ENCODE assay signal across 1 cellular context in the genomic region with DNA sequence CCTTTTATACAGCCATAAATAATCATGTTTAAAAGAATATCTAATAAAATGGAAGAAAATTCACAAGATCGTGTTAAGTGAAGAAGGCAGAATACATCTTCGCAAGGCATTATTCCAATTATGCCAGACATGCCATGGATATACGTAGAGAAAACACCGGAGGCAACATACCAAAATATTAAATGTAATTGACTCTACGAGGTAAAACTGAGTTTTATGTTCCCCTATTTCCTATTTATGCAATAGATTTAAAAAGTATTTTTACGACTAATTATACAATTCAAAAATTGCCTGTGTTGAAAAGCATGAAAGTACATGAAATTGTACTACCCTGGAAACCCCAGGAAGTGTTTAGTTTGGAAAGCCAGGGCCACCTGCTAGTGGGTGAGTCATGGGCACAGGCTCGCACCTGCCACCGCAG.
TF ChIP-seq lines count a peak whose summit lies in the region.

No MANE protein-coding gene starts in this region.

TF ChIP-seq in K562, 482 proteins besides CTCF, POLR2A, EP300 and RAD21:
- TF ChIP-seq ZNF253 (CRISPR knock-in tag; conservative IDR thresholded peaks at IDR 0.05) (no peak), POLR2H (tag; IDR thresholded peaks at IDR 0.05; ENCODE audit: low read depth) (peak; percentile 63), ZNF695 (CRISPR knock-in tag; IDR thresholded peaks at IDR 0.05) (no peak), MEIS2 (IDR thresholded peaks at IDR 0.05; ENCODE audit: partially characterized antibody) (no peak), ZKSCAN3 (CRISPR knock-in tag; IDR thresholded peaks at IDR 0.05) (no peak), HDAC1 (IDR thresholded peaks at IDR 0.05) (no peak), BCOR (IDR thresholded peaks at IDR 0.05) (no peak), RAD51 (IDR thresholded peaks at IDR 0.05; ENCODE audit: borderline replicate concordance, low read depth) (0 out of 2 replicates have a peak, but pooled peaks have one; percentile 32), GATAD2B (IDR thresholded peaks at IDR 0.05; ENCODE audit: borderline replicate concordance) (peak; percentile 7; the same call in 1 of the 2 replicates), ZC3H11A (IDR thresholded peaks at IDR 0.05; ENCODE audit: low read depth, low read length) (no peak), ZFP1 (CRISPR knock-in tag; IDR thresholded peaks at IDR 0.05) (0 out of 2 replicates have a peak, but pooled peaks have one; percentile 42), THRAP3 (IDR thresholded peaks at IDR 0.05; ENCODE audit: borderline replicate concordance) (peak; percentile 10; the same call in 1 of the 2 replicates), ZNF696 (CRISPR knock-in tag; conservative IDR thresholded peaks at IDR 0.05) (0 out of 2 replicates have a peak, but pooled peaks have one; percentile 34), ZNF584 (CRISPR knock-in tag; IDR thresholded peaks at IDR 0.05; ENCODE audit: low read depth) (0 out of 2 replicates have a peak, but pooled peaks have one; percentile 16), SMARCA4 (IDR thresholded peaks at IDR 0.05) (0 out of 2 replicates have a peak, but pooled peaks have one; percentile 49), OTX1 (CRISPR knock-in tag; IDR thresholded peaks at IDR 0.05) (peak; percentile 82; the same call in 1 of the 2 replicates), ZNF140 (CRISPR knock-in tag; IDR thresholded peaks at IDR 0.05) (peak; percentile 17; the same call in 1 of the 2 replicates), SIRT6 (IDR thresholded peaks at IDR 0.05; ENCODE audit: low read depth, low read length) (no peak), BACH1 (tag; IDR thresholded peaks at IDR 0.05) (peak; percentile 49), JUNB (CRISPR knock-in tag; conservative IDR thresholded peaks at IDR 0.05) (0 out of 2 replicates have a peak, but pooled peaks have one; percentile 42), TEAD4 (IDR thresholded peaks at IDR 0.05; ENCODE audit: low read length) (peak; percentile 11; the same call in 1 of the 2 replicates), TEAD4 (CRISPR knock-in tag; IDR thresholded peaks at IDR 0.05; ENCODE audit: borderline replicate concordance) (no peak), ZNF175 (CRISPR knock-in tag; IDR thresholded peaks at IDR 0.05; ENCODE audit: low read depth) (no peak), ZNF41 (CRISPR knock-in tag; conservative IDR thresholded peaks at IDR 0.05) (peak; percentile 48; the same call in 1 of the 2 replicates), NFRKB (IDR thresholded peaks at IDR 0.05; ENCODE audit: low read depth) (no peak), ELF2 (CRISPR knock-in tag; IDR thresholded peaks at IDR 0.05) (peak; percentile 68), GTF2F1 (IDR thresholded peaks at IDR 0.05; ENCODE audit: low read depth, low read length) (no peak; the same call in 1 of the 2 replicates), BCL6 (CRISPR knock-in tag; IDR thresholded peaks at IDR 0.05) (0 out of 2 replicates have a peak, but pooled peaks have one; percentile 49), ZNF444 (CRISPR knock-in tag; IDR thresholded peaks at IDR 0.05) (0 out of 2 replicates have a peak, but pooled peaks have one; percentile 7), ZNF668 (CRISPR knock-in tag; IDR thresholded peaks at IDR 0.05) (0 out of 2 replicates have a peak, but pooled peaks have one; percentile 25), NUFIP1 (IDR thresholded peaks at IDR 0.05; ENCODE audit: partially characterized antibody) (peak; percentile 23), JUND (IDR thresholded peaks at IDR 0.05; ENCODE audit: borderline replicate concordance, low read depth, low read length) (peak; percentile 83), JUND (tag; IDR thresholded peaks at IDR 0.05; ENCODE audit: borderline replicate concordance, low read depth, low read length) (peak; percentile 82; the same call in 2 of the 3 replicates), HCFC1 (IDR thresholded peaks at IDR 0.05; ENCODE audit: low read depth, low read length) (no peak), MTA2 (IDR thresholded peaks at IDR 0.05; ENCODE audit: low read depth) (no peak), NR2F6 (CRISPR knock-in tag; IDR thresholded peaks at IDR 0.05) (0 out of 2 replicates have a peak, but pooled peaks have one; percentile 35), TEAD1 (CRISPR knock-in tag; IDR thresholded peaks at IDR 0.05) (peak in 1 of 2 experiments; percentile 70; a peak in 1 of 4 replicates), STAG1 (CRISPR knock-in tag; IDR thresholded peaks at IDR 0.05; ENCODE audit: borderline replicate concordance) (no peak), JUN (IDR thresholded peaks at IDR 0.05; ENCODE audit: borderline replicate concordance, low read depth, low read length) (peak; percentile 74; the same call in 1 of the 2 replicates), JUN (CRISPR knock-in tag; IDR thresholded peaks at IDR 0.05; ENCODE audit: borderline replicate concordance) (no peak), ZNF583 (CRISPR knock-in tag; IDR thresholded peaks at IDR 0.05) (0 out of 2 replicates have a peak, but pooled peaks have one; percentile 84), ZNF212 (CRISPR knock-in tag; IDR thresholded peaks at IDR 0.05) (peak; percentile 38; the same call in 1 of the 2 replicates), ZNF23 (CRISPR knock-in tag; IDR thresholded peaks at IDR 0.05) (0 out of 2 replicates have a peak, but pooled peaks have one; percentile 36)
- TF ChIP-seq, protein P1, sequence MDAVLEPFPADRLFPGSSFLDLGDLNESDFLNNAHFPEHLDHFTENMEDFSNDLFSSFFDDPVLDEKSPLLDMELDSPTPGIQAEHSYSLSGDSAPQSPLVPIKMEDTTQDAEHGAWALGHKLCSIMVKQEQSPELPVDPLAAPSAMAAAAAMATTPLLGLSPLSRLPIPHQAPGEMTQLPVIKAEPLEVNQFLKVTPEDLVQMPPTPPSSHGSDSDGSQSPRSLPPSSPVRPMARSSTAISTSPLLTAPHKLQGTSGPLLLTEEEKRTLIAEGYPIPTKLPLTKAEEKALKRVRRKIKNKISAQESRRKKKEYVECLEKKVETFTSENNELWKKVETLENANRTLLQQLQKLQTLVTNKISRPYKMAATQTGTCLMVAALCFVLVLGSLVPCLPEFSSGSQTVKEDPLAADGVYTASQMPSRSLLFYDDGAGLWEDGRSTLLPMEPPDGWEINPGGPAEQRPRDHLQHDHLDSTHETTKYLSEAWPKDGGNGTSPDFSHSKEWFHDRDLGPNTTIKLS (IDR thresholded peaks at IDR 0.05; ENCODE audit: borderline replicate concordance, low read depth): no peak
- TF ChIP-seq, protein P2, sequence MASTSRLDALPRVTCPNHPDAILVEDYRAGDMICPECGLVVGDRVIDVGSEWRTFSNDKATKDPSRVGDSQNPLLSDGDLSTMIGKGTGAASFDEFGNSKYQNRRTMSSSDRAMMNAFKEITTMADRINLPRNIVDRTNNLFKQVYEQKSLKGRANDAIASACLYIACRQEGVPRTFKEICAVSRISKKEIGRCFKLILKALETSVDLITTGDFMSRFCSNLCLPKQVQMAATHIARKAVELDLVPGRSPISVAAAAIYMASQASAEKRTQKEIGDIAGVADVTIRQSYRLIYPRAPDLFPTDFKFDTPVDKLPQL (IDR thresholded peaks at IDR 0.05; ENCODE audit: extremely low read depth, insufficient read length): no peak
- TF ChIP-seq, protein P3, sequence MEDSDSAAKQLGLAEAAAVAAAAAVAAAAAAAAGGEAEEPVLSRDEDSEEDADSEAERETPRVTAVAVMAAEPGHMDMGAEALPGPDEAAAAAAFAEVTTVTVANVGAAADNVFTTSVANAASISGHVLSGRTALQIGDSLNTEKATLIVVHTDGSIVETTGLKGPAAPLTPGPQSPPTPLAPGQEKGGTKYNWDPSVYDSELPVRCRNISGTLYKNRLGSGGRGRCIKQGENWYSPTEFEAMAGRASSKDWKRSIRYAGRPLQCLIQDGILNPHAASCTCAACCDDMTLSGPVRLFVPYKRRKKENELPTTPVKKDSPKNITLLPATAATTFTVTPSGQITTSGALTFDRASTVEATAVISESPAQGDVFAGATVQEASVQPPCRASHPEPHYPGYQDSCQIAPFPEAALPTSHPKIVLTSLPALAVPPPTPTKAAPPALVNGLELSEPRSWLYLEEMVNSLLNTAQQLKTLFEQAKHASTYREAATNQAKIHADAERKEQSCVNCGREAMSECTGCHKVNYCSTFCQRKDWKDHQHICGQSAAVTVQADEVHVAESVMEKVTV (CRISPR knock-in tag; IDR thresholded peaks at IDR 0.05): 0 out of 2 replicates have a peak, but pooled peaks have one; percentile 12
- TF ChIP-seq, protein P4, sequence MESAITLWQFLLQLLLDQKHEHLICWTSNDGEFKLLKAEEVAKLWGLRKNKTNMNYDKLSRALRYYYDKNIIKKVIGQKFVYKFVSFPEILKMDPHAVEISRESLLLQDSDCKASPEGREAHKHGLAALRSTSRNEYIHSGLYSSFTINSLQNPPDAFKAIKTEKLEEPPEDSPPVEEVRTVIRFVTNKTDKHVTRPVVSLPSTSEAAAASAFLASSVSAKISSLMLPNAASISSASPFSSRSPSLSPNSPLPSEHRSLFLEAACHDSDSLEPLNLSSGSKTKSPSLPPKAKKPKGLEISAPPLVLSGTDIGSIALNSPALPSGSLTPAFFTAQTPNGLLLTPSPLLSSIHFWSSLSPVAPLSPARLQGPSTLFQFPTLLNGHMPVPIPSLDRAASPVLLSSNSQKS (CRISPR knock-in tag; IDR thresholded peaks at IDR 0.05): 0 out of 2 replicates have a peak, but pooled peaks have one; percentile 34
- TF ChIP-seq, protein P5, sequence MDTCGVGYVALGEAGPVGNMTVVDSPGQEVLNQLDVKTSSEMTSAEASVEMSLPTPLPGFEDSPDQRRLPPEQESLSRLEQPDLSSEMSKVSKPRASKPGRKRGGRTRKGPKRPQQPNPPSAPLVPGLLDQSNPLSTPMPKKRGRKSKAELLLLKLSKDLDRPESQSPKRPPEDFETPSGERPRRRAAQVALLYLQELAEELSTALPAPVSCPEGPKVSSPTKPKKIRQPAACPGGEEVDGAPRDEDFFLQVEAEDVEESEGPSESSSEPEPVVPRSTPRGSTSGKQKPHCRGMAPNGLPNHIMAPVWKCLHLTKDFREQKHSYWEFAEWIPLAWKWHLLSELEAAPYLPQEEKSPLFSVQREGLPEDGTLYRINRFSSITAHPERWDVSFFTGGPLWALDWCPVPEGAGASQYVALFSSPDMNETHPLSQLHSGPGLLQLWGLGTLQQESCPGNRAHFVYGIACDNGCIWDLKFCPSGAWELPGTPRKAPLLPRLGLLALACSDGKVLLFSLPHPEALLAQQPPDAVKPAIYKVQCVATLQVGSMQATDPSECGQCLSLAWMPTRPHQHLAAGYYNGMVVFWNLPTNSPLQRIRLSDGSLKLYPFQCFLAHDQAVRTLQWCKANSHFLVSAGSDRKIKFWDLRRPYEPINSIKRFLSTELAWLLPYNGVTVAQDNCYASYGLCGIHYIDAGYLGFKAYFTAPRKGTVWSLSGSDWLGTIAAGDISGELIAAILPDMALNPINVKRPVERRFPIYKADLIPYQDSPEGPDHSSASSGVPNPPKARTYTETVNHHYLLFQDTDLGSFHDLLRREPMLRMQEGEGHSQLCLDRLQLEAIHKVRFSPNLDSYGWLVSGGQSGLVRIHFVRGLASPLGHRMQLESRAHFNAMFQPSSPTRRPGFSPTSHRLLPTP (IDR thresholded peaks at IDR 0.05; ENCODE audit: borderline replicate concordance, extremely low read depth, insufficient read length): no peak
- TF ChIP-seq, protein P6, sequence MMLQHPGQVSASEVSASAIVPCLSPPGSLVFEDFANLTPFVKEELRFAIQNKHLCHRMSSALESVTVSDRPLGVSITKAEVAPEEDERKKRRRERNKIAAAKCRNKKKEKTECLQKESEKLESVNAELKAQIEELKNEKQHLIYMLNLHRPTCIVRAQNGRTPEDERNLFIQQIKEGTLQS (IDR thresholded peaks at IDR 0.05): peak; percentile 79
- TF ChIP-seq, protein P6 (CRISPR knock-in tag; conservative IDR thresholded peaks at IDR 0.05): peak; percentile 78; the same call in 1 of the 2 replicates
- TF ChIP-seq, protein P7, sequence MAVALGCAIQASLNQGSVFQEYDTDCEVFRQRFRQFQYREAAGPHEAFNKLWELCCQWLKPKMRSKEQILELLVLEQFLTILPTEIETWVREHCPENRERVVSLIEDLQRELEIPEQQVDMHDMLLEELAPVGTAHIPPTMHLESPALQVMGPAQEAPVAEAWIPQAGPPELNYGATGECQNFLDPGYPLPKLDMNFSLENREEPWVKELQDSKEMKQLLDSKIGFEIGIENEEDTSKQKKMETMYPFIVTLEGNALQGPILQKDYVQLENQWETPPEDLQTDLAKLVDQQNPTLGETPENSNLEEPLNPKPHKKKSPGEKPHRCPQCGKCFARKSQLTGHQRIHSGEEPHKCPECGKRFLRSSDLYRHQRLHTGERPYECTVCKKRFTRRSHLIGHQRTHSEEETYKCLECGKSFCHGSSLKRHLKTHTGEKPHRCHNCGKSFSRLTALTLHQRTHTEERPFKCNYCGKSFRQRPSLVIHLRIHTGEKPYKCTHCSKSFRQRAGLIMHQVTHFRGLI (CRISPR knock-in tag; IDR thresholded peaks at IDR 0.05): 0 out of 2 replicates have a peak, but pooled peaks have one; percentile 71
